8 cellular contexts compared by ENCODE assay signal in the genomic region with DNA sequence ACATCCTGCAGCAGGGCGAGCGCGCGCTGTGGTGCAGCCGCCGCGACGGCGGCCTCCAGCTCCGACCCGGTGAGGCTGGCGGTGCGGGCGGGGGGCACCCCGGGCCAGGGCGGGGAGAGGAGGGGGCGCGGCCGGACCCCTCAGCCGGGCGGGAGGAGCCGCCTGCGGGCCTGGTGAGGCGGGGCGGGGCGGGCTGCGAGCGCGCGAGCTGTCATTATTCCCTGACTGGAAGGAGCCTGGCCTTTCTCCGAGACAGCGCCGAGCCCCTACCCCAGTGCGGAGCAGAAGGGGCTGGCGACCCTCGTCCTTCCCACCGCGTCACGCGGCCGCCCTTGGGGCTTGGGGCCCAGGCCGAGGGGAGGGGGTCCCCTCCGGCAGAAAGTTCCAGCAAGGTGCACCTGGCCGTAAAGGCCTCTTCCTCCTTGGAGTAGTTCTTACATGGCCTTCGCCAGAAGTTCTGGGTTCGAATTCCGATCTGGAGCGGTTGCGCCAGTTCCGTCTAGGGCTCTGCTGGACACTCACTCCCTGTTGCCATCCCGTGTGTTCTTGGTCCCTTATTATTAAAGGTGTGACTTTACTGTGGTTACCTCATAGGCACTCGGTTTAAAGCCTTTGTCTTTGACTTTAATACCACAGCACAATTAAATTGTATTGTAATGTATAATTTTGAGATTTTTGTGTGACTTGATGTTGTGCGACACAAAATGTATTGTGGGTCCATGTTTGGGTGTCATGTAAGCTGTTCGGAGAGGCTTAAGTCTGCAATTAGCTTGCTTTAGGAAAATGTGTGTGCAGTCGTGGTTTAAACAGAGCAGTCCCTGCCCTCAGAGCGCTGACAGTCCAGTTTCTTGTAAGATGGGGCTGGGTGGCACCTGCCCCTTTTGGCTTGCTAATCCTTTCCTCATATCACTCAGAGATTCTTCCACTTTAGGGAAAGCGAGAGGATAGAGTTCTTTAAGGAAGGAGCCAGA. TPM values are rescaled to one million over a fixed set of nuclear protein-coding genes. Genes with fewer than 3 reads are reported as not detected.
DNase-seq lines count a peak whose midpoint lies in the region; ATAC-seq, FAIRE-seq and TF ChIP-seq lines count a peak whose summit lies in the region.

No MANE protein-coding gene starts in this region.

- ATAC-seq in Panc1: peak; percentile 60
- no peak for ATAC-seq in GM19035 (IDR thresholded peaks at IDR 0.05; ENCODE audit: unreplicated experiment)

- POLR2A ChIA-PET in Panc1 (lab: Charles Lee): interaction anchor here (0.6 to 1.6 kb wide), 5 partner anchors 8 to 478 kb away, joined by 3 to 7 read pairs (median 3); no protein-coding TSS in a partner anchor

- DNase-seq in NCI-H1092 treated with DMSO at 0.1 percent for 48 hours (lab: John Stamatoyannopoulos, UW) (peak; percentile 35), NCI-H1092 (lab: John Stamatoyannopoulos, UW) (no peak), Panc1 (ENCODE audit: low read depth, low spot score) (no peak), choroid plexus epithelial cell (ENCODE audit: low read depth) (no peak), mesothelial cell of epicardium (ENCODE audit: low spot score in 2 of 2, unreplicated experiment in 2 of 2) (peak; percentile 49 to 77), tibial nerve (ENCODE audit: low spot score in 2 of 2) (peak in 1 of 2 donors; percentile 11), D721Med (ENCODE audit: insufficient read length, low spot score) (no peak)

- H3K36me3 ChIP-seq in Panc1 (ENCODE audit: control insufficient read depth, insufficient read depth, low read length) (no peaks in the 10 kb centered on the region; the same call in 1 of the 2 replicates), tibial nerve (peaks cover 0 to 4% (median 0%) of the 10 kb centered on the region in 3 donors)

- H3K27me3 Mint-ChIP-seq in mesothelial cell of epicardium (ENCODE audit: low read depth): no peaks in the 10 kb centered on the region

- H3K4me3 Mint-ChIP-seq in mesothelial cell of epicardium: peak overlapping the region; percentile 80

- no peaks in the 10 kb centered on the region for H3K27me3 ChIP-seq in Panc1 (ENCODE audit: control insufficient read depth, insufficient read depth, low read length)
- no peaks in the 10 kb centered on the region for H3K27me3 ChIP-seq in tibial nerve

- WGBS in tibial nerve, 2 donors: 43% methylated on average over 15 of the region's 57 CpGs

- H3K4me1 Mint-ChIP-seq in mesothelial cell of epicardium: peaks cover 46% of the 10 kb centered on the region

- in situ Hi-C loops in Panc1 (cut with HindIII; ENCODE audit: low pct_unique_long_range_greater_than_20kb, low sequenced_read_pairs): no loop called here

- H3K4me1 ChIP-seq in Panc1 (ENCODE audit: control insufficient read depth, insufficient read depth, low read length) (peaks cover 37% of the 10 kb centered on the region), tibial nerve (peaks cover 0 to 40% (median 15%) of the 10 kb centered on the region in 4 donors)

- no peak for TF ChIP-seq EP300 in tibial nerve (IDR thresholded peaks at IDR 0.05)

- H3K27ac ChIP-seq in Panc1 (ENCODE audit: low read length) (peak overlapping the region; percentile 79), tibial nerve (peak overlapping the region; percentile 78 to 97 (median 90))

- no peaks in the 10 kb centered on the region for H3K36me3 Mint-ChIP-seq in mesothelial cell of epicardium

- no peaks in the 10 kb centered on the region for H3K9me3 ChIP-seq in Panc1 (ENCODE audit: control insufficient read depth, insufficient read depth, low read depth, low read length)
- no peaks in the 10 kb centered on the region for H3K9me3 ChIP-seq in tibial nerve

- no peak for TF ChIP-seq POLR2A in tibial nerve (IDR thresholded peaks at IDR 0.05)

- intact Hi-C loops in Panc1 (cut with micrococcal nuclease; ENCODE audit: unreplicated experiment): no loop called here

- peak overlapping the region; percentile 71 to 74 for H3K4me3 ChIP-seq in Panc1 (ENCODE audit: low read depth in 2 of 2, low read length in 2 of 2)
- H3K4me3 ChIP-seq in choroid plexus epithelial cell (ENCODE audit: low read depth, low read length): peak overlapping the region; percentile 81
- peak overlapping the region; percentile 47 to 82 (median 64) for H3K4me3 ChIP-seq in tibial nerve

- TF ChIP-seq CTCF in Panc1 (IDR thresholded peaks at IDR 0.05) (no peak), choroid plexus epithelial cell (conservative IDR thresholded peaks at IDR 0.05; ENCODE audit: low read depth, low read length) (no peak), mesothelial cell of epicardium (IDR thresholded peaks at IDR 0.05; ENCODE audit: unreplicated experiment) (no peak), tibial nerve (IDR thresholded peaks at IDR 0.05) (peak in 1 of 5 experiments; percentile 3), D721Med (IDR thresholded peaks at IDR 0.05; ENCODE audit: insufficient read depth, missing control alignments) (no peak)

- FAIRE-seq in D721Med (lab: Jason Lieb, UNC): no peak

- H3K9me3 Mint-ChIP-seq in mesothelial cell of epicardium: no peaks in the 10 kb centered on the region

- peak overlapping the region; percentile 66 for H3K27ac Mint-ChIP-seq in mesothelial cell of epicardium

- CTCF ChIA-PET in Panc1 (lab: Charles Lee): interaction anchor here (1.3 to 2.4 kb wide), 3 partner anchors 11 to 39 kb away, joined by 4 to 13 read pairs (median 5); no protein-coding TSS in a partner anchor

- BruUV-seq in Panc1 (replicated peaks; lab: Mats Ljungman, UMichigan): no TSS peak

RNA-seq across cellular contexts. Expression of a gene that starts 0.7 kb away (rescaled TPM):
- total RNA-seq in Panc1 (2021; ENCODE audit: unreplicated experiment) (26.7 TPM), mesothelial cell of epicardium (55.8 to 56.5 TPM (median 56.0 TPM) in 3 replicates), tibial nerve (10 to 100 TPM; 22.7 to 39.8 (median 36.4) TPM)
- polyA plus RNA-seq in Panc1 (2012; ENCODE audit: insufficient read length): 12.2 TPM

Comparison
In these comparisons a context has a peak if more than half of its experiments do, and no peak if none do; other contexts are left out.
1. DNase-seq: peak in NCI-H1092 treated with DMSO at 0.1 percent for 48 hours (single experiment) and mesothelial cell of epicardium (2 of 2); none in NCI-H1092 (single experiment), Panc1 (single experiment), choroid plexus epithelial cell (single experiment) and D721Med (single experiment).
2. Peak in every context shown above with its lines, with median percentiles within 50 percentile points of each other: H3K4me3 ChIP-seq.